5 cellular contexts compared by ENCODE assay signal in the genomic region with DNA sequence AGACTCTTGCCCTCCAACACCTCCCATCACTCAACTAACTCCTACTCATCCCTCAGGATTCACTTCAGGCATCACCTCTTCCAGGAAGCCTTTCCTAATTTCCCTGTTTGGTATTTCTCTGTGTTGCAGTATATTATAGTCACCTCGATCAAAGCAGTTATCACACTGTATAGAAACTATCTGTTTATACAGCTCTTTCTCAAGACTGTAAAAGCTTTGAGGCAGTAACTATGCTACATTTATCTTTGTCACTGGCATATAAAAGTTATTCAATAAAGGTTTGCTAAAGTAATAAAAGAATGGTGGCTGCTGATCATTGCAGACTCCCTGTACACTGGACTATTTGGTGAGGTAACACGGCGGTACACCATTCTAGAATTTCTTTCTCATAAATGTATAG.
"Had no signal": no experiment of that assay in that cellular context is flagged by ENCODE, and none has a peak within 500 bp of the region (broad histone marks: within the 10 kb centered on the region; RNA-seq: fewer than 3 reads in every experiment).

No MANE protein-coding gene starts in this region.

- ATAC-seq: HepG2, K562 had no signal

- H3K4me3 ChIP-seq: K562 had no signal

- DNase-seq: IMR-90, KBM-7, KG1 had no signal
